In the genomic region with DNA sequence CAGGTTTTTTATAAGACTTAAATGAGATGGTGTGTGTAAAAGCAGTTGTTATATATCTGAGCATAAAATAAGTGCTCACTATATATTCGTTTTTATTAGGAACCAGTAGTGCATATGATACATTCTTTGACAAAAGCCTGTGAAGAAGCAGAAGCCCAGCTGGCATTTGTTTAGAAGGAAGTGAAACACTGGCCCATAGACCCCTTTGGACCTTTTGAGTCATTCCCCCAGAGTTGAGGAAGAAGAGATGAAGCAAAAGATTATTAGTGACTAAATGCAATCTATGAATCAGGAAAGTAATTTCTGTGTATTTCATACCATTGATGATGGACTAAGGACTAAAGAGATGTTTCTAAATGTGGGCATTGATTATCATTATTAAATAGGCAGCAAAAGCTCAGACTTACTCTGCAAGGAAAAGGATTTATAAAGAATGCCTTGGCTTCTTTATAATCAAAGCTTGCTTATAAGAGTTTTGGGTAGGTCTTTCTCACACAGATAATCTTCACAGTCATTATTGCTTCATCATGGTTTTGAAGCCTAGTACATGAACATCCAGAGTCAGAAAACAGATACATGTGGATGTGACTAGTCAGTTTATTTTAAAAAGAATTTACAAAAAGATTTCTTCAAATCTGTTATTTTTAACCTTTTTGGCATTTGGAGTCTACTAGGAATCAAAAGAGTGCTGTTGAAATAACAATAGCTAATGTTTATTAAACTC, we compare ENCODE assay signal across 9 cellular contexts. TPM values are rescaled to one million over a fixed set of nuclear protein-coding genes. Genes with fewer than 3 reads are reported as not detected.
DNase-seq lines count a peak whose midpoint lies in the region; ATAC-seq, FAIRE-seq and TF ChIP-seq lines count a peak whose summit lies in the region.
"Had no signal": no experiment of that assay in that cellular context is flagged by ENCODE, and none has a peak within 500 bp of the region (broad histone marks: within the 10 kb centered on the region; RNA-seq: fewer than 3 reads in every experiment).

No MANE protein-coding gene starts in this region.

- peak overlapping the region in 2 of 3 donors; percentile 29 to 57 for H3K27ac Mint-ChIP-seq in IgD-negative memory B cell
- H3K27ac Mint-ChIP-seq in stimulated activated memory B cell treated with anti-CD40 and anti-IgM and Interleukin-4, amounts not matched to agents 10 μg/mL and 1 μg/mL and 100 μg/mL, for 72 hours = no peak overlapping the region
- H3K27ac Mint-ChIP-seq: activated T-cell treated with anti-CD3 and anti-CD28 coated beads, Interleukin-2, amount 50 U/mL, for 72 hours had no signal

- no peaks in the 10 kb centered on the region for H3K27me3 Mint-ChIP-seq in IgD-negative memory B cell
- H3K27me3 Mint-ChIP-seq in stimulated activated memory B cell treated with anti-CD40 and anti-IgM and Interleukin-4, amounts not matched to agents 10 μg/mL and 1 μg/mL and 100 μg/mL, for 72 hours = no peaks in the 10 kb centered on the region

- no peaks in the 10 kb centered on the region for H3K36me3 ChIP-seq in uterus

- intact Hi-C loops in uterus (cut with DNase I; ENCODE audit: low total_unique reads) = no loop called here

- no peaks in the 10 kb centered on the region for H3K4me1 ChIP-seq in uterus

- no peak for TF ChIP-seq CTCF in uterus (IDR thresholded peaks at IDR 0.05)

- H3K4me3 Mint-ChIP-seq in IgD-negative memory B cell = peak overlapping the region in 3 of 4 donors; percentile 25 to 83 (median 53)
- no peak overlapping the region for H3K4me3 Mint-ChIP-seq in stimulated activated memory B cell treated with anti-CD40 and anti-IgM and Interleukin-4, amounts not matched to agents 10 μg/mL and 1 μg/mL and 100 μg/mL, for 72 hours
- H3K4me3 Mint-ChIP-seq: activated T-cell treated with anti-CD3 and anti-CD28 coated beads, Interleukin-2, amount 50 U/mL, for 72 hours had no signal

- no peak for TF ChIP-seq POLR2A in uterus (IDR thresholded peaks at IDR 0.05)

- peaks cover 36 to 43% (median 39%) of the 10 kb centered on the region in 3 donors for H3K4me1 Mint-ChIP-seq in IgD-negative memory B cell
- peaks cover 41% of the 10 kb centered on the region for H3K4me1 Mint-ChIP-seq in stimulated activated memory B cell treated with anti-CD40 and anti-IgM and Interleukin-4, amounts not matched to agents 10 μg/mL and 1 μg/mL and 100 μg/mL, for 72 hours

- peak; percentile 28 for ATAC-seq in HG02798 (IDR thresholded peaks at IDR 0.05; ENCODE audit: poor library complexity, unreplicated experiment)
- peak; percentile 75 for ATAC-seq in stimulated activated memory B cell treated with anti-CD40 and anti-IgM and Interleukin-4, amounts not matched to agents 10 μg/mL and 1 μg/mL and 100 μg/mL, for 72 hours
- ATAC-seq: activated T-cell treated with anti-CD3 and anti-CD28 coated beads, Interleukin-2, amount 50 U/mL, for 72 hours had no signal

- no peaks in the 10 kb centered on the region for H3K36me3 Mint-ChIP-seq in IgD-negative memory B cell
- H3K36me3 Mint-ChIP-seq in stimulated activated memory B cell treated with anti-CD40 and anti-IgM and Interleukin-4, amounts not matched to agents 10 μg/mL and 1 μg/mL and 100 μg/mL, for 72 hours = no peaks in the 10 kb centered on the region

- peak; percentile 33 for DNase-seq in GM19239 (ENCODE audit: insufficient read length, low spot score)
- DNase-seq in uterus = no peak
- DNase-seq in DMS53 (lab: John Stamatoyannopoulos, UW) = no peak
- DNase-seq in KG1 (lab: John Stamatoyannopoulos, UW) = no peak
- DNase-seq: activated T-cell treated with anti-CD3 and anti-CD28 coated beads, Interleukin-2, amount 50 U/mL, for 72 hours; T-helper 1 cell had no signal

- no peaks in the 10 kb centered on the region for H3K9me3 Mint-ChIP-seq in IgD-negative memory B cell
- H3K9me3 Mint-ChIP-seq in stimulated activated memory B cell treated with anti-CD40 and anti-IgM and Interleukin-4, amounts not matched to agents 10 μg/mL and 1 μg/mL and 100 μg/mL, for 72 hours = no peaks in the 10 kb centered on the region
- H3K9me3 Mint-ChIP-seq: activated T-cell treated with anti-CD3 and anti-CD28 coated beads, Interleukin-2, amount 50 U/mL, for 72 hours had no signal

- H3K9me3 ChIP-seq in uterus = no peaks in the 10 kb centered on the region

- H3K27me3 ChIP-seq in uterus = no peaks in the 10 kb centered on the region

- H3K4me3 ChIP-seq in uterus = no peak overlapping the region

- peak; percentile 85 for FAIRE-seq in GM19239 (lab: Jason Lieb, UNC)

- no peak overlapping the region for H3K27ac ChIP-seq in uterus

RNA-seq across cellular contexts. Expression of gene FER, which starts 16.9 kb away (rescaled TPM):
- polyA plus RNA-seq in IgD-negative memory B cell = 12.6 TPM
- total RNA-seq in uterus = 10 to 100 TPM; 16.9 to 60.1 (median 38.0) TPM
